20 cellular contexts compared by ENCODE assay signal in genomic region chr9:126148994-126149393, GRCh38.
DNase-seq lines count a peak whose midpoint lies in the region; ATAC-seq, FAIRE-seq and TF ChIP-seq lines count a peak whose summit lies in the region.
"Had no signal": no experiment of that assay in that cellular context is flagged by ENCODE, and none has a peak within 500 bp of the region (broad histone marks: within the 10 kb centered on the region; RNA-seq: fewer than 3 reads in every experiment).

No MANE protein-coding gene starts in this region.

- peaks cover 0 to 6% (median 0%) of the 10 kb centered on the region in 11 experiments; a peak in 2 of 22 replicates for H3K27me3 ChIP-seq in BLaER1 treated with 17β-estradiol and CSF1 and Interleukin-3, amounts not matched to agents 10 nM and 100 nM
- H3K27me3 ChIP-seq in stomach: peaks cover 0 to 33% (median 20%) of the 10 kb centered on the region in 3 donors

- peak overlapping the region in 8 of 11 experiments; percentile 89 to 96 (median 94); a peak in 16 of 22 replicates for H3K4me2 ChIP-seq in BLaER1 treated with 17β-estradiol and CSF1 and Interleukin-3, amounts not matched to agents 10 nM and 100 nM

- no peaks in the 10 kb centered on the region for H3K9me3 ChIP-seq in BLaER1 treated with 17β-estradiol and CSF1 and Interleukin-3, amounts not matched to agents 10 nM and 100 nM (replicated peaks in 1 of 11)
- H3K9me3 ChIP-seq in stomach: no peaks in the 10 kb centered on the region
- H3K9me3 ChIP-seq: HAP-1 had no signal

- no peak overlapping the region for H3K4me3 ChIP-seq in BLaER1 treated with 17β-estradiol and CSF1 and Interleukin-3, amounts not matched to agents 10 nM and 100 nM
- H3K4me3 ChIP-seq in coronary artery (no peak overlapping the region), stomach (no peak overlapping the region)
- H3K4me3 ChIP-seq: HAP-1 had no signal

- FAIRE-seq in RCC 7860 (lab: Jason Lieb, UNC): no peak

- WGBS in stomach, 5 donors: 77 to 97% (median 87%) methylated on average over 4 of the region's 4 CpGs

- ATAC-seq in GM18868 (IDR thresholded peaks at IDR 0.05; ENCODE audit: unreplicated experiment) (no peak), HG03571 (IDR thresholded peaks at IDR 0.05; ENCODE audit: unreplicated experiment) (no peak)
- ATAC-seq: SK-N-SH treated with all-trans-retinoic acid at 6 μM for 48 hours had no signal

- DNase-seq in coronary artery (ENCODE audit: low spot score): peak; percentile 47
- peak; percentile 62 for DNase-seq in mesenteric fat pad (ENCODE audit: low spot score)
- DNase-seq in stomach: peak; percentile 5
- no peak for DNase-seq in RCC 7860 (ENCODE audit: low spot score)
- DNase-seq: ACHN, AML-193, DMS79 treated with DMSO at 0.1 percent for 48 hours, NCI-H1105, NCI-H1694 treated with DMSO at 0.1 percent for 48 hours, NCI-H2107, NCI-H2227 treated with DMSO at 0.1 percent for 48 hours, NCI-H524, NCI-H82, RPMI8226, SIG-M5 had no signal

- intact Hi-C loops in stomach (cut with DNase I; ENCODE audit: low total_unique reads): no loop called here

- no peak for TF ChIP-seq CTCF in coronary artery (IDR thresholded peaks at IDR 0.05)
- no peak for TF ChIP-seq CTCF in stomach (IDR thresholded peaks at IDR 0.05)

- no peak for TF ChIP-seq EP300 in stomach (IDR thresholded peaks at IDR 0.05)

- peak overlapping the region in 5 of 11 experiments; percentile 12 to 90 (median 79); a peak in 8 of 22 replicates for H3K27ac ChIP-seq in BLaER1 treated with 17β-estradiol and CSF1 and Interleukin-3, amounts not matched to agents 10 nM and 100 nM
- H3K27ac ChIP-seq in coronary artery (no peak overlapping the region), stomach (no peak overlapping the region)

- H3K36me3 ChIP-seq in BLaER1 treated with 17β-estradiol and CSF1 and Interleukin-3, amounts not matched to agents 10 nM and 100 nM: no peaks in the 10 kb centered on the region
- no peaks in the 10 kb centered on the region for H3K36me3 ChIP-seq in stomach
- H3K36me3 ChIP-seq: HAP-1 had no signal

- H4K20me1 ChIP-seq in BLaER1 treated with 17β-estradiol and CSF1 and Interleukin-3, amounts not matched to agents 10 nM and 100 nM: no peaks in the 10 kb centered on the region

- no peak for TF ChIP-seq POLR2A in stomach (IDR thresholded peaks at IDR 0.05)

- peaks cover 27 to 92% (median 83%) of the 10 kb centered on the region in 10 experiments for H3K4me1 ChIP-seq in BLaER1 treated with 17β-estradiol and CSF1 and Interleukin-3, amounts not matched to agents 10 nM and 100 nM
- H3K4me1 ChIP-seq in stomach: peaks cover 0 to 14% (median 0%) of the 10 kb centered on the region in 4 donors

- H3K9ac ChIP-seq in BLaER1 treated with 17β-estradiol and CSF1 and Interleukin-3, amounts not matched to agents 10 nM and 100 nM: no peak overlapping the region
